In the genomic region with DNA sequence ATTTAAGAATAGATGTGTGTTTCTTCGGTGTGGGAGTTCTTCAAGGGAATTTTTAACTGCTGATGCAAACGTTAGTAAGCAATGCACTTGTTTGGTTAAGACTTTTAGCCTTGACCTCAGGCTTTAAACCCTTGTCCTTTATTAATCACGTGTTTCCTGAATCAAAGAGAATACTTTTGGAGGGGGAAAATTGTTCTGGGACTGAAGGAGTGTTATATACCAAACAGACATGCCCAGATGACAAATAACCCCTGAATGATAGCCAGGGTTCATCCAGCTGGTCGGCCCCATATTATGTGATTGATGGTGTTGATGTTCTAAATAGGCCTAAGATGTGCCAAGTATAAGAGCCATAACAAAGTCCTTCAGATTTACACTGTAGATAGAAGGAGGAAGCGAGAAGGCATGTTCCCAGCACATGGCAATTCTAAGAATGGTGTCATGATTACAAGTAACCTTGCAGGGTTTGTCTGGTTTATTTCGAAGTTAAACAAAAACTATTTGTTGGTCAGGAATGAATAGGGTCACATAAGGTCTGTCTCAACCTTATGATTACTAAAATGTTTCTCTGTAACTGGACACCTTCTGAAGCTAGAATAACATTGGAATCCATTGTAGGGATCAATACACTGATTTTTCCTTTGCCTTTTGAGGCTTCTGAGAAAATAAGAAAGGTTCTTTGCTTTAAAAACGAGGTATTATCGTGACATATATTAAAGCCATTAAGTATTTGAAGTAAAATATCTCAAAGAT, we compare ENCODE assay signal across 20 cellular contexts.
A peak's percentile ranks its signal among the peaks of the same experiment; 100 is the strongest.
DNase-seq lines count a peak whose midpoint lies in the region; ATAC-seq, FAIRE-seq and TF ChIP-seq lines count a peak whose summit lies in the region.
"Had no signal": no experiment of that assay in that cellular context is flagged by ENCODE, and none has a peak within 500 bp of the region (broad histone marks: within the 10 kb centered on the region; RNA-seq: fewer than 3 reads in every experiment).

No MANE protein-coding gene starts in this region.

- CTCF ChIA-PET in HepG2 (lab: Yijun Ruan, JAX; ENCODE audit: low intra/inter-chr PET ratio, low total read pairs), result no interaction called here

- peak overlapping the region in 1 of 3 experiments; percentile 11; a peak in 1 of 6 replicates for H3K4me3 ChIP-seq in HepG2 (replicated peaks in 1 of 3; ENCODE audit: insufficient read depth in 1 of 3, low read depth in 2 of 3, low read length in 3 of 3)
- H3K4me3 ChIP-seq in testis, result no peak overlapping the region
- H3K4me3 ChIP-seq in lower leg skin (ENCODE audit: low read depth, poor library complexity, severe bottlenecking), result no peak overlapping the region
- H3K4me3 ChIP-seq: skin epidermis, upper lobe of left lung had no signal

- H3K9me3 ChIP-seq in HepG2 (ENCODE audit: low read length) (no peaks in the 10 kb centered on the region), testis (no peaks in the 10 kb centered on the region)
- H3K9me3 ChIP-seq: neutrophil, upper lobe of left lung had no signal

- H4K20me1 ChIP-seq in HepG2 (ENCODE audit: insufficient read depth, low read length), result no peaks in the 10 kb centered on the region

- TF ChIP-seq EP300 in HepG2 (IDR thresholded peaks at IDR 0.05; ENCODE audit: low read depth in 2 of 2, low read length in 2 of 2) (peak; percentile 71 to 95; a peak in 3 of 4 replicates), HepG2 (CRISPR knock-in tag; IDR thresholded peaks at IDR 0.05; ENCODE audit: borderline replicate concordance) (peak; percentile 87; the same call in 1 of the 2 replicates)

- peak; percentile 86 for DNase-seq in Caki2 (ENCODE audit: low read depth)
- DNase-seq in NCI-H226, result peak; percentile 23
- DNase-seq in chondrocyte (ENCODE audit: low spot score), result no peak
- peak; percentile 95 for DNase-seq in HepG2 (ENCODE audit: low spot score)
- DNase-seq in GM19240 (ENCODE audit: insufficient read length, low spot score), result no peak
- no peak for DNase-seq in testis
- no peak for DNase-seq in omental fat pad (ENCODE audit: low spot score)
- no peak for DNase-seq in lower leg skin (ENCODE audit: low spot score in 2 of 2)
- DNase-seq: activated CD4-positive, alpha-beta T cell treated with anti-CD3 and anti-CD28 coated beads, Interleukin-2, amount 50 U/mL, for 4 hours; activated T-cell treated with anti-CD3 and anti-CD28 coated beads, Interleukin-2, amount 50 U/mL, for 24 hours; caudate nucleus; CD8-positive, alpha-beta T cell; GDM1; IMR-90; midbrain; upper lobe of left lung had no signal

- H3K27ac Mint-ChIP-seq in chondrocyte (ENCODE audit: unreplicated experiment), result peak overlapping the region; percentile 65
- H3K27ac Mint-ChIP-seq: activated T-cell treated with anti-CD3 and anti-CD28 coated beads, Interleukin-2, amount 50 U/mL, for 24 hours; CD8-positive, alpha-beta T cell; stimulated activated effector memory CD8-positive, alpha-beta T cell treated with anti-CD3 and anti-CD28 coated beads, Interleukin-12 subunit alpha, Interleukin-12 subunit beta, amount 100 ng/mL, for 72 hours had no signal

- intact Hi-C loops in HepG2 (cut with micrococcal nuclease; ENCODE audit: unreplicated experiment) (loop anchor here (1.0 kb wide), 1 partner anchor 172 kb away; no protein-coding TSS in a partner anchor), testis (cut with DNase I; ENCODE audit: low total_unique reads) (no loop called here), lower leg skin (cut with DNase I; ENCODE audit: low total_unique reads) (no loop called here)

- H3K27me3 ChIP-seq in HepG2 (ENCODE audit: control insufficient read depth in 1 of 2, insufficient read depth in 2 of 2, low read length in 2 of 2), result no peaks in the 10 kb centered on the region
- H3K27me3 ChIP-seq in testis, result no peaks in the 10 kb centered on the region
- H3K27me3 ChIP-seq: neutrophil, upper lobe of left lung had no signal

- H3K36me3 Mint-ChIP-seq in chondrocyte (ENCODE audit: low read depth), result no peaks in the 10 kb centered on the region
- H3K36me3 Mint-ChIP-seq: CD8-positive, alpha-beta T cell; stimulated activated effector memory CD8-positive, alpha-beta T cell treated with anti-CD3 and anti-CD28 coated beads, Interleukin-12 subunit alpha, Interleukin-12 subunit beta, amount 100 ng/mL, for 72 hours had no signal

- no peaks in the 10 kb centered on the region for H3K79me2 ChIP-seq in HepG2 (ENCODE audit: insufficient read depth, low read length)

- in situ Hi-C loops in Caki2 (cut with HindIII; ENCODE audit: low pct_unique_long_range_greater_than_20kb, low sequenced_read_pairs), result no loop called here
- in situ Hi-C loops in HepG2 (cut with HindIII; ENCODE audit: extremely low pct_ligation_motif_present, low pct_unique_long_range_greater_than_20kb), result no loop called here

- H3K4me1 ChIP-seq in HepG2 (ENCODE audit: insufficient read depth, low read length), result peaks cover 44% of the 10 kb centered on the region
- peaks cover 4% of the 10 kb centered on the region for H3K4me1 ChIP-seq in testis

- H3K9ac ChIP-seq in HepG2 (ENCODE audit: insufficient read depth, low read depth, low read length), result peak overlapping the region; percentile 37; the same call in 1 of the 2 replicates

- peak overlapping the region; percentile 59 for H3K4me2 ChIP-seq in HepG2 (ENCODE audit: low read depth, low read length)

- TF ChIP-seq RAD21 in HepG2 (CRISPR knock-in tag; IDR thresholded peaks at IDR 0.05), result no peak

- ATAC-seq in HepG2 (peak; percentile 86), omental fat pad (ENCODE audit: low FRiP score) (no peak)
- ATAC-seq: CD8-positive, alpha-beta T cell; HCT116; stimulated activated effector memory CD8-positive, alpha-beta T cell treated with anti-CD3 and anti-CD28 coated beads, Interleukin-12 subunit alpha, Interleukin-12 subunit beta, amount 100 ng/mL, for 72 hours had no signal

- H3K9me3 Mint-ChIP-seq in chondrocyte (ENCODE audit: low read depth), result no peaks in the 10 kb centered on the region

- H3K27ac ChIP-seq in HepG2 (ENCODE audit: extremely low read length, insufficient read depth, low read length) (peak overlapping the region; percentile 77), testis (no peak overlapping the region)
- H3K27ac ChIP-seq: neutrophil, skin epidermis, upper lobe of left lung had no signal

- no peak overlapping the region for H2AFZ ChIP-seq in HepG2 (ENCODE audit: low read length)

- H3K36me3 ChIP-seq in HepG2 (replicated peaks in 1 of 2; ENCODE audit: control insufficient read depth in 1 of 2, insufficient read depth in 2 of 2, low read length in 2 of 2), result no peaks in the 10 kb centered on the region
- no peaks in the 10 kb centered on the region for H3K36me3 ChIP-seq in testis (ENCODE audit: low read depth, missing control alignments)
- H3K36me3 ChIP-seq: neutrophil, upper lobe of left lung had no signal

- POLR2A ChIA-PET in HepG2 (lab: Yijun Ruan, JAX), result interaction anchor here (0.9 to 1.3 kb wide), 6 partner anchors 8 to 190 kb away, joined by 3 to 11 read pairs (median 4); a partner anchor contains a TSS

- FAIRE-seq in HepG2 (lab: Jason Lieb, UNC), result peak; percentile 4

- TF ChIP-seq POLR2A in HepG2 (IDR thresholded peaks at IDR 0.05; ENCODE audit: insufficient read depth in 1 of 2, low read depth in 2 of 2, low read length in 2 of 2) (no peak), testis (IDR thresholded peaks at IDR 0.05) (no peak), lower leg skin (IDR thresholded peaks at IDR 0.05) (no peak)

- TF ChIP-seq CTCF in chondrocyte (IDR thresholded peaks at IDR 0.05) (no peak), HepG2 (CRISPR knock-in tag; IDR thresholded peaks at IDR 0.05) (no peak), testis (IDR thresholded peaks at IDR 0.05) (no peak), omental fat pad (IDR thresholded peaks at IDR 0.05) (no peak), lower leg skin (IDR thresholded peaks at IDR 0.05) (no peak)

- BruUV-seq in HepG2 (replicated peaks; lab: Mats Ljungman, UMichigan), result no TSS peak

- no peak overlapping the region for H3K4me3 Mint-ChIP-seq in chondrocyte (ENCODE audit: unreplicated experiment)
- H3K4me3 Mint-ChIP-seq: activated T-cell treated with anti-CD3 and anti-CD28 coated beads, Interleukin-2, amount 50 U/mL, for 24 hours; CD8-positive, alpha-beta T cell; stimulated activated effector memory CD8-positive, alpha-beta T cell treated with anti-CD3 and anti-CD28 coated beads, Interleukin-12 subunit alpha, Interleukin-12 subunit beta, amount 100 ng/mL, for 72 hours had no signal

- 30% methylated on average over 8 of the region's 8 CpGs for WGBS in HepG2 (ENCODE audit: low lambda C conversion rate)
- 48 to 55% methylated on average over 8 of the region's 8 CpGs for WGBS in testis, 2 donors
- 57 to 67% methylated on average over 8 of the region's 8 CpGs for WGBS in lower leg skin, 2 donors

- no peaks in the 10 kb centered on the region for H3K27me3 Mint-ChIP-seq in chondrocyte (ENCODE audit: low read depth)

- peaks cover 37% of the 10 kb centered on the region for H3K4me1 Mint-ChIP-seq in chondrocyte (ENCODE audit: low read depth)

TF ChIP-seq in HepG2, 621 proteins besides CTCF, POLR2A, EP300 and RAD21 (continues in another document):
- TF ChIP-seq PAF1 (CRISPR knock-in tag; IDR thresholded peaks at IDR 0.05) (no peak), ATM (IDR thresholded peaks at IDR 0.05; ENCODE audit: borderline replicate concordance) (no peak), KDM6A (CRISPR knock-in tag; IDR thresholded peaks at IDR 0.05; ENCODE audit: low read depth) (0 out of 2 replicates have a peak, but pooled peaks have one; percentile 24), FOXK1 (CRISPR knock-in tag; IDR thresholded peaks at IDR 0.05; ENCODE audit: borderline replicate concordance, low read depth) (peak; percentile 40; the same call in 1 of the 2 replicates), BRCA1 (CRISPR knock-in tag; IDR thresholded peaks at IDR 0.05) (no peak), GLI4 (CRISPR knock-in tag; IDR thresholded peaks at IDR 0.05; ENCODE audit: borderline replicate concordance) (no peak)
- TF ChIP-seq, protein P1, sequence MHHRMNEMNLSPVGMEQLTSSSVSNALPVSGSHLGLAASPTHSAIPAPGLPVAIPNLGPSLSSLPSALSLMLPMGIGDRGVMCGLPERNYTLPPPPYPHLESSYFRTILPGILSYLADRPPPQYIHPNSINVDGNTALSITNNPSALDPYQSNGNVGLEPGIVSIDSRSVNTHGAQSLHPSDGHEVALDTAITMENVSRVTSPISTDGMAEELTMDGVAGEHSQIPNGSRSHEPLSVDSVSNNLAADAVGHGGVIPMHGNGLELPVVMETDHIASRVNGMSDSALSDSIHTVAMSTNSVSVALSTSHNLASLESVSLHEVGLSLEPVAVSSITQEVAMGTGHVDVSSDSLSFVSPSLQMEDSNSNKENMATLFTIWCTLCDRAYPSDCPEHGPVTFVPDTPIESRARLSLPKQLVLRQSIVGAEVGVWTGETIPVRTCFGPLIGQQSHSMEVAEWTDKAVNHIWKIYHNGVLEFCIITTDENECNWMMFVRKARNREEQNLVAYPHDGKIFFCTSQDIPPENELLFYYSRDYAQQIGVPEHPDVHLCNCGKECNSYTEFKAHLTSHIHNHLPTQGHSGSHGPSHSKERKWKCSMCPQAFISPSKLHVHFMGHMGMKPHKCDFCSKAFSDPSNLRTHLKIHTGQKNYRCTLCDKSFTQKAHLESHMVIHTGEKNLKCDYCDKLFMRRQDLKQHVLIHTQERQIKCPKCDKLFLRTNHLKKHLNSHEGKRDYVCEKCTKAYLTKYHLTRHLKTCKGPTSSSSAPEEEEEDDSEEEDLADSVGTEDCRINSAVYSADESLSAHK (CRISPR knock-in tag; IDR thresholded peaks at IDR 0.05; ENCODE audit: borderline replicate concordance), result no peak

Comparison
In these comparisons a context has a peak if more than half of its experiments do, and no peak if none do; other contexts are left out.
1. DNase-seq: peak in Caki2 (single experiment), NCI-H226 (single experiment) and HepG2 (single experiment); none in chondrocyte (single experiment), GM19240 (single experiment), testis (single experiment), omental fat pad (single experiment) and lower leg skin (0 of 2).